In genomic region chr12:12916135-12916956, GRCh38 we compare ENCODE assay signal across 8 cellular contexts.
DNase-seq lines count a peak whose midpoint lies in the region; ATAC-seq lines count a peak whose summit lies in the region.

No MANE protein-coding gene starts in this region.

- H3K27ac ChIP-seq in ACC112 (ENCODE audit: low read depth, low read length) = peak overlapping the region; percentile 53
- peak overlapping the region; percentile 76 for H3K27ac ChIP-seq in layer of hippocampus (ENCODE audit: low read depth, low read length)

- peaks cover 18% of the 10 kb centered on the region for H3K4me1 ChIP-seq in ACC112 (ENCODE audit: control insufficient read depth, insufficient read depth, low read length, unreplicated experiment)

- DNase-seq in NCI-H2227 treated with DMSO at 0.1 percent for 48 hours (lab: John Stamatoyannopoulos, UW) = peak; percentile 45
- peak; percentile 79 for DNase-seq in activated CD4-positive, CD25-positive, alpha-beta regulatory T cell treated with anti-CD3 and anti-CD28 coated beads, Interleukin-2, amount 50 U/mL, for 16 hours (ENCODE audit: low read depth, low spot score)
- DNase-seq in central memory CD4-positive, alpha-beta T cell = peak; percentile 74
- peak; percentile 87 to 90 for DNase-seq in stimulated activated CD4-positive, alpha-beta T cell treated with anti-CD3 and anti-CD28 coated beads, Interleukin-2, amount 100 ng/mL, for 24 hours

- H3K4me3 ChIP-seq in ACC112 (ENCODE audit: low read depth, low read length) = peak overlapping the region; percentile 8; the same call in 1 of the 2 replicates

- peak; percentile 86 for ATAC-seq in GM18858 (IDR thresholded peaks at IDR 0.05; ENCODE audit: unreplicated experiment)
- ATAC-seq in HG03097 (IDR thresholded peaks at IDR 0.05; ENCODE audit: low FRiP score, unreplicated experiment) = peak; percentile 79

- peaks cover 2% of the 10 kb centered on the region; the same call in 1 of the 2 replicates for H3K36me3 ChIP-seq in ACC112 (ENCODE audit: insufficient read depth, low read length)

- peaks cover 4% of the 10 kb centered on the region for H3K79me2 ChIP-seq in ACC112 (ENCODE audit: control insufficient read depth, insufficient read depth, low read length, unreplicated experiment)

- no peak overlapping the region for H2AFZ ChIP-seq in ACC112 (ENCODE audit: low read length, unreplicated experiment)

- H3K27me3 ChIP-seq in ACC112 (ENCODE audit: insufficient read depth, low read length) (no peaks in the 10 kb centered on the region), layer of hippocampus (ENCODE audit: control insufficient read depth, insufficient read depth, low read length) (no peaks in the 10 kb centered on the region)

Comparison
In these comparisons a context has a peak if more than half of its experiments do, and no peak if none do; other contexts are left out.
1. Peak in every context shown above with its lines: DNase-seq, ATAC-seq, H3K4me3 ChIP-seq and H3K27ac ChIP-seq.